In genomic region chr5:90878549-90879196, GRCh38 we compare ENCODE assay signal across 12 cellular contexts.
DNase-seq lines count a peak whose midpoint lies in the region; ATAC-seq and TF ChIP-seq lines count a peak whose summit lies in the region.
"Had no signal": no experiment of that assay in that cellular context is flagged by ENCODE, and none has a peak within 500 bp of the region (broad histone marks: within the 10 kb centered on the region; RNA-seq: fewer than 3 reads in every experiment).

No MANE protein-coding gene starts in this region.

- H3K4me1 ChIP-seq in Peyer's patch: no peaks in the 10 kb centered on the region
- H3K4me1 ChIP-seq in muscle layer of duodenum (ENCODE audit: control insufficient read depth in 1 of 2, insufficient read depth in 2 of 2, low read length in 2 of 2): peaks cover 0 to 15% of the 10 kb centered on the region in 2 donors

- no peak for TF ChIP-seq POLR2A in Peyer's patch (IDR thresholded peaks at IDR 0.05)

- H3K27me3 Mint-ChIP-seq in chondrocyte (ENCODE audit: low read depth): peaks cover 5% of the 10 kb centered on the region

- TF ChIP-seq CTCF in Peyer's patch (IDR thresholded peaks at IDR 0.05) (no peak), fibroblast of mammary gland (conservative IDR thresholded peaks at IDR 0.05; ENCODE audit: control insufficient read depth, insufficient read depth, low read depth, low read length) (no peak), chondrocyte (IDR thresholded peaks at IDR 0.05) (no peak)

- H3K4me3 ChIP-seq in Peyer's patch (no peak overlapping the region), fibroblast of mammary gland (ENCODE audit: control insufficient read depth, low read depth, low read length) (no peak overlapping the region), muscle layer of duodenum (ENCODE audit: low read depth in 1 of 2, low read length in 2 of 2) (no peak overlapping the region)

- no peak overlapping the region for H3K27ac Mint-ChIP-seq in chondrocyte (ENCODE audit: unreplicated experiment)
- H3K27ac Mint-ChIP-seq: activated CD4-positive, alpha-beta memory T cell treated with anti-CD3 and anti-CD28 coated beads, Interleukin-2, amount 10 ng/mL, durations not matched to agents 7 days and 5 days; B cell; stimulated activated memory B cell treated with anti-CD40 and anti-IgM and Interleukin-4, amounts not matched to agents 10 μg/mL and 1 μg/mL and 100 μg/mL, for 72 hours had no signal

- no peaks in the 10 kb centered on the region for H3K27me3 ChIP-seq in Peyer's patch
- H3K27me3 ChIP-seq in muscle layer of duodenum (ENCODE audit: low read depth, low read length): no peaks in the 10 kb centered on the region

- H3K9me3 ChIP-seq in Peyer's patch (no peaks in the 10 kb centered on the region), muscle layer of duodenum (ENCODE audit: control insufficient read depth in 1 of 2, low read length in 2 of 2) (no peaks in the 10 kb centered on the region)

- H3K4me3 Mint-ChIP-seq in chondrocyte (ENCODE audit: unreplicated experiment): no peak overlapping the region
- H3K4me3 Mint-ChIP-seq: activated CD4-positive, alpha-beta memory T cell treated with anti-CD3 and anti-CD28 coated beads, Interleukin-2, amount 10 ng/mL, durations not matched to agents 7 days and 5 days; B cell; stimulated activated memory B cell treated with anti-CD40 and anti-IgM and Interleukin-4, amounts not matched to agents 10 μg/mL and 1 μg/mL and 100 μg/mL, for 72 hours had no signal

- no peaks in the 10 kb centered on the region for H3K36me3 Mint-ChIP-seq in chondrocyte (ENCODE audit: low read depth)
- H3K36me3 Mint-ChIP-seq: stimulated activated memory B cell treated with anti-CD40 and anti-IgM and Interleukin-4, amounts not matched to agents 10 μg/mL and 1 μg/mL and 100 μg/mL, for 72 hours had no signal

- no peaks in the 10 kb centered on the region for H3K4me1 Mint-ChIP-seq in chondrocyte (ENCODE audit: low read depth)
- H3K4me1 Mint-ChIP-seq: activated CD4-positive, alpha-beta memory T cell treated with anti-CD3 and anti-CD28 coated beads, Interleukin-2, amount 10 ng/mL, durations not matched to agents 7 days and 5 days; B cell; stimulated activated memory B cell treated with anti-CD40 and anti-IgM and Interleukin-4, amounts not matched to agents 10 μg/mL and 1 μg/mL and 100 μg/mL, for 72 hours had no signal

- peak; percentile 21 for DNase-seq in AG08395 (ENCODE audit: low spot score)
- DNase-seq in Peyer's patch: no peak
- DNase-seq in fibroblast of mammary gland (ENCODE audit: low read depth): peak; percentile 43
- DNase-seq in NCI-H2081 treated with DMSO at 0.1 percent for 48 hours (lab: John Stamatoyannopoulos, UW): no peak
- no peak for DNase-seq in chondrocyte (ENCODE audit: low spot score)
- DNase-seq: activated CD4-positive, alpha-beta memory T cell treated with anti-CD3 and anti-CD28 coated beads, Interleukin-2, amount 10 ng/mL, durations not matched to agents 7 days and 5 days; NCI-H1417 treated with DMSO at 0.1 percent for 48 hours had no signal

- peak overlapping the region in 3 of 4 donors; percentile 37 to 42 (median 38) for H3K27ac ChIP-seq in Peyer's patch
- peak overlapping the region; percentile 79 for H3K27ac ChIP-seq in muscle layer of duodenum (ENCODE audit: low read length)

- no peak for ATAC-seq in GM19452 (IDR thresholded peaks at IDR 0.05; ENCODE audit: unreplicated experiment)
- no peak for ATAC-seq in HG03565 (IDR thresholded peaks at IDR 0.05; ENCODE audit: unreplicated experiment)
- ATAC-seq: stimulated activated memory B cell treated with anti-CD40 and anti-IgM and Interleukin-4, amounts not matched to agents 10 μg/mL and 1 μg/mL and 100 μg/mL, for 72 hours had no signal

- H3K36me3 ChIP-seq in Peyer's patch: no peaks in the 10 kb centered on the region
- no peaks in the 10 kb centered on the region for H3K36me3 ChIP-seq in muscle layer of duodenum (ENCODE audit: control insufficient read depth in 1 of 2, insufficient read depth in 2 of 2, low read length in 2 of 2)

- H3K9me3 Mint-ChIP-seq in chondrocyte (ENCODE audit: low read depth): no peaks in the 10 kb centered on the region
- H3K9me3 Mint-ChIP-seq: activated CD4-positive, alpha-beta memory T cell treated with anti-CD3 and anti-CD28 coated beads, Interleukin-2, amount 10 ng/mL, durations not matched to agents 7 days and 5 days; stimulated activated memory B cell treated with anti-CD40 and anti-IgM and Interleukin-4, amounts not matched to agents 10 μg/mL and 1 μg/mL and 100 μg/mL, for 72 hours had no signal

Comparison
In these comparisons a context has a peak if more than half of its experiments do, and no peak if none do; other contexts are left out.
1. DNase-seq: peak in AG08395 (single experiment) and fibroblast of mammary gland (single experiment); none in Peyer's patch (0 of 3), NCI-H2081 treated with DMSO at 0.1 percent for 48 hours (single experiment) and chondrocyte (single experiment).